ENCODE assay signal across 11 cellular contexts in the genomic region with DNA sequence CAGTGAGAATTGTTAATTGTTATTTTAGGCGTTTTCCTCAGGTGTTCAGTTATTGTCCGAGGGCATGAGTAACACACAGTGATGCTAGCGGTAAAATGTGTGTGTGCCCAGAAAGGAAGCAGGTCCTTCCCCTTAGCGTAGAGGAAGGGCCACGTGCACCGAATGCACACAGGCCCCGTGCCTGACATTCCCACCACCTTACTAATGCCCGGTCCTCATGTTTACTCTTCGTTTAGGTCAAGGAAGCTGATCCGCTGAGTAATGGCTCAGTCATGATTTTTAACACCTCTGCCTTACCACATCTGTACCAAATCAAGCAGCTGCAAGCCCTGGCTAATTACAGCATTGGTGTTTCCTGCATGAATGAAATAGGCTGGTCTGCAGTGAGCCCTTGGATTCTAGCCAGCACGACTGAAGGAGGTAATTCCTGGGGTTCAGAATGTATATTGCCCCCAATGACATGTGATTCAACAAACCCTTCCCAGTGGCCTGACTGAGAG.
DNase-seq lines count a peak whose midpoint lies in the region; ATAC-seq and TF ChIP-seq lines count a peak whose summit lies in the region.
"Had no signal": no experiment of that assay in that cellular context is flagged by ENCODE, and none has a peak within 500 bp of the region (broad histone marks: within the 10 kb centered on the region; RNA-seq: fewer than 3 reads in every experiment).

No MANE protein-coding gene starts in this region.

- H3K4me3 Mint-ChIP-seq in endodermal cell (no peak overlapping the region), osteocyte (ENCODE audit: unreplicated experiment) (no peak overlapping the region), T-helper 17 cell (no peak overlapping the region)
- H3K4me3 Mint-ChIP-seq: activated CD4-positive, alpha-beta T cell treated with anti-CD3 and anti-CD28 coated beads, Interleukin-2, amount 10 ng/mL, durations not matched to agents 7 days and 5 days had no signal

- H3K9me3 Mint-ChIP-seq in endodermal cell (peaks cover 13% of the 10 kb centered on the region), osteocyte (ENCODE audit: unreplicated experiment) (peaks cover 11% of the 10 kb centered on the region)

- H3K36me3 Mint-ChIP-seq in endodermal cell (ENCODE audit: low read depth): peaks cover 68% of the 10 kb centered on the region
- H3K36me3 Mint-ChIP-seq in osteocyte (ENCODE audit: unreplicated experiment): peaks cover 9% of the 10 kb centered on the region
- H3K36me3 Mint-ChIP-seq in T-helper 17 cell (ENCODE audit: low read depth): peaks cover 5% of the 10 kb centered on the region

- no peaks in the 10 kb centered on the region for H3K27me3 ChIP-seq in endodermal cell (ENCODE audit: control insufficient read depth, insufficient read depth, low read length, poor library complexity, severe bottlenecking)

- no peak overlapping the region for H3K4me3 ChIP-seq in endodermal cell (ENCODE audit: low read length)

- 82 to 93% methylated on average over 6 to 11 of the region's 11 CpGs for WGBS in endodermal cell (ENCODE audit: insufficient coverage in 1 of 2, insufficient read length in 1 of 2), 2 experiments

- H3K4me1 Mint-ChIP-seq in endodermal cell (peaks cover 12% of the 10 kb centered on the region), osteocyte (ENCODE audit: unreplicated experiment) (peaks cover 18% of the 10 kb centered on the region), T-helper 17 cell (peaks cover 5% of the 10 kb centered on the region)

- H3K27ac Mint-ChIP-seq in endodermal cell (peak overlapping the region; percentile 57), osteocyte (ENCODE audit: unreplicated experiment) (peak overlapping the region; percentile 44), T-helper 17 cell (no peak overlapping the region)
- H3K27ac Mint-ChIP-seq: activated CD4-positive, alpha-beta T cell treated with anti-CD3 and anti-CD28 coated beads, Interleukin-2, amount 10 ng/mL, durations not matched to agents 7 days and 5 days had no signal

- H3K9me3 ChIP-seq in endodermal cell (ENCODE audit: control insufficient read depth, low read length) (peaks cover 27% of the 10 kb centered on the region), T-helper 17 cell (ENCODE audit: control insufficient read depth, low read length, poor library complexity, severe bottlenecking) (no peaks in the 10 kb centered on the region)

- H3K36me3 ChIP-seq in endodermal cell (ENCODE audit: control insufficient read depth, insufficient read depth, low read length): peaks cover 80% of the 10 kb centered on the region

- H3K9ac ChIP-seq in endodermal cell (ENCODE audit: extremely low read depth, low read length, poor library complexity, severe bottlenecking): no peak overlapping the region

- TF ChIP-seq CTCF in endodermal cell (conservative IDR thresholded peaks at IDR 0.05): no peak
- no peak for TF ChIP-seq CTCF in osteocyte (IDR thresholded peaks at IDR 0.05)

- no peaks in the 10 kb centered on the region for H3K4me1 ChIP-seq in endodermal cell (ENCODE audit: control insufficient read depth, insufficient read depth, low read length)

- H3K27ac ChIP-seq in endodermal cell (ENCODE audit: low read depth, low read length): no peak overlapping the region

- H3K27me3 Mint-ChIP-seq in endodermal cell (ENCODE audit: insufficient read depth) (no peaks in the 10 kb centered on the region), osteocyte (ENCODE audit: unreplicated experiment) (peaks cover 17% of the 10 kb centered on the region), T-helper 17 cell (peaks cover 23% of the 10 kb centered on the region)

- DNase-seq in DMS79 (lab: John Stamatoyannopoulos, UW): peak; percentile 7
- DNase-seq in NCI-H69 (lab: John Stamatoyannopoulos, UW): peak; percentile 83
- DNase-seq in endodermal cell: no peak
- peak; percentile 57 for DNase-seq in osteocyte (ENCODE audit: extremely low spot score, unreplicated experiment)
- DNase-seq in DMS153 treated with DMSO at 0.1 percent for 48 hours (lab: John Stamatoyannopoulos, UW; ENCODE audit: unreplicated experiment): no peak
- no peak for DNase-seq in T-helper 17 cell
- no peak for DNase-seq in MV-4-11 (lab: John Stamatoyannopoulos, UW)
- DNase-seq in activated effector memory CD4-positive, alpha-beta T cell treated with anti-CD3 and anti-CD28 coated beads, Interleukin-2, amount 50 U/mL, for 16 hours: no peak
- DNase-seq: activated CD4-positive, alpha-beta T cell treated with anti-CD3 and anti-CD28 coated beads, Interleukin-2, amount 10 ng/mL, durations not matched to agents 7 days and 5 days; midbrain; stimulated activated CD4-positive, alpha-beta T cell treated with anti-CD3 and anti-CD28 coated beads, Interleukin-2, amount 100 ng/mL, for 48 hours had no signal

- ATAC-seq in T-helper 17 cell: no peak

Comparison
In these comparisons a context has a peak if more than half of its experiments do, and no peak if none do; other contexts are left out.
1. DNase-seq: peak in DMS79 (single experiment), NCI-H69 (single experiment) and osteocyte (single experiment); none in endodermal cell (single experiment), DMS153 treated with DMSO at 0.1 percent for 48 hours (single experiment), T-helper 17 cell (0 of 3), MV-4-11 (single experiment) and activated effector memory CD4-positive, alpha-beta T cell treated with anti-CD3 and anti-CD28 coated beads, Interleukin-2, amount 50 U/mL, for 16 hours (single experiment).